Comparison of ENCODE assay signal across 2 cellular contexts in genomic region chr3:98398513-98398912, GRCh38.
TF ChIP-seq lines count a peak whose summit lies in the region.

No MANE protein-coding gene starts in this region.

TF ChIP-seq in HepG2, 621 proteins besides CTCF, POLR2A, EP300 and RAD21:
- TF ChIP-seq ZNF629 (CRISPR knock-in tag; conservative IDR thresholded peaks at IDR 0.05) (no peak), ZNF317 (CRISPR knock-in tag; IDR thresholded peaks at IDR 0.05) (peak; percentile 87)
TF ChIP-seq in HepG2: peak in this region for 1.

TF ChIP-seq in endothelial cell of umbilical vein, 7 proteins besides CTCF, POLR2A, EP300 and RAD21:
- TF ChIP-seq EZH2 (IDR thresholded peaks at IDR 0.05; ENCODE audit: borderline replicate concordance, low read depth, low read length, severe bottlenecking) (no peak), FOS (IDR thresholded peaks at IDR 0.05; ENCODE audit: borderline replicate concordance, insufficient read depth, low read length) (no peak), POLR2AphosphoS5 (IDR thresholded peaks at IDR 0.05; ENCODE audit: insufficient read depth, low read depth, low read length) (no peak), MYC (IDR thresholded peaks at IDR 0.05; ENCODE audit: low read depth, low read length) (no peak), GATA2 (IDR thresholded peaks at IDR 0.05; ENCODE audit: insufficient read depth, insufficient read length, low read depth, low read length) (no peak), JUN (IDR thresholded peaks at IDR 0.05; ENCODE audit: borderline replicate concordance, insufficient read depth, insufficient read length, low read depth) (no peak)
- TF ChIP-seq, protein P1, sequence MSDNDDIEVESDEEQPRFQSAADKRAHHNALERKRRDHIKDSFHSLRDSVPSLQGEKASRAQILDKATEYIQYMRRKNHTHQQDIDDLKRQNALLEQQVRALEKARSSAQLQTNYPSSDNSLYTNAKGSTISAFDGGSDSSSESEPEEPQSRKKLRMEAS (IDR thresholded peaks at IDR 0.05; ENCODE audit: insufficient read depth, insufficient read length): no peak
